27 cellular contexts compared by ENCODE assay signal in the genomic region with DNA sequence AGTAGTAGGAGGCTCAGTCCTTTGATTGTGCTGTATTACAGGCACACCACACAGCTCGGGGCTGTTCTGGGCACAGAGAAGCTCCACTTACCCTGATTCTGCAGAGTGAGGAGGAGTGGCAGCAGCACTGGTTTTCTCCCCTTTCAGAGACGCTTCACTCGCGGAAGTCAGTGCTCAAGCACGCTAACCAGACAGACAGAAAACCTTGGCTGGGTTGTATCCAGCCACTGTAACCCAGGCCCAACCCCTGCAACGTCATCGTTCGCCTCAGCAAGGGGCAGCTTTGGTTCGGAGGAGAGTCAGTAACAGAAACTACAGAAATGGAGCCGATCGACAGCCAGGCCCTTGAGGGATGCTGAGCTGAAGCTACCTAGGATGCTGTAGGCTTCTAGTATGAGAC.
"Had no signal": no experiment of that assay in that cellular context is flagged by ENCODE, and none has a peak within 500 bp of the region (broad histone marks: within the 10 kb centered on the region; RNA-seq: fewer than 3 reads in every experiment).

No MANE protein-coding gene starts in this region.

- H3K27ac ChIP-seq: adrenal gland, cardiac muscle cell, dorsolateral prefrontal cortex, thyroid gland, upper lobe of left lung had no signal

- H3K9me3 ChIP-seq: adrenal gland, left ventricle myocardium inferior, thyroid gland, upper lobe of left lung had no signal

- H3K4me3 ChIP-seq: adrenal gland, cardiac muscle cell, coronary artery, dorsolateral prefrontal cortex, left ventricle myocardium inferior, thyroid gland, upper lobe of left lung had no signal

- ATAC-seq: activated CD4-positive, alpha-beta T cell treated with anti-CD3 and anti-CD28 coated beads for 36 hours; activated CD8-positive, alpha-beta memory T cell treated with anti-CD3 and anti-CD28 coated beads, Interleukin-2, amount 10 ng/mL, durations not matched to agents 7 days and 5 days; activated CD8-positive, alpha-beta T cell treated with anti-CD3 and anti-CD28 coated beads, Interleukin-2, amount 10 ng/mL, durations not matched to agents 7 days and 5 days; naive thymus-derived CD4-positive, alpha-beta T cell; right cardiac atrium; stimulated activated memory B cell treated with anti-CD40 and anti-IgM and Interleukin-4, amounts not matched to agents 10 μg/mL and 1 μg/mL and 100 μg/mL, for 72 hours; stimulated activated naive CD8-positive, alpha-beta T cell treated with anti-CD3 and anti-CD28 coated beads, Interleukin-15, amount 100 ng/mL, for 72 hours; T-cell had no signal

- DNase-seq: activated CD4-positive, alpha-beta T cell treated with anti-CD3 and anti-CD28 coated beads for 36 hours; activated CD4-positive, CD25-positive, alpha-beta regulatory T cell; activated CD8-positive, alpha-beta memory T cell treated with anti-CD3 and anti-CD28 coated beads, Interleukin-2, amount 10 ng/mL, durations not matched to agents 7 days and 5 days; activated CD8-positive, alpha-beta T cell treated with anti-CD3 and anti-CD28 coated beads, Interleukin-2, amount 10 ng/mL, durations not matched to agents 7 days and 5 days; activated effector memory CD4-positive, alpha-beta T cell treated with Interleukin-2 at 50 U/mL for 16 hours; activated naive CD4-positive, alpha-beta T cell treated with anti-CD3 and anti-CD28 coated beads for 36 hours; activated naive CD8-positive, alpha-beta T cell treated with anti-CD3 and anti-CD28 coated beads for 36 hours; adrenal gland; aorta; cerebellar nuclear complex; dorsolateral prefrontal cortex; effector memory CD4-positive, alpha-beta T cell; left ventricle myocardium inferior; mammary epithelial cell; naive thymus-derived CD4-positive, alpha-beta T cell; right cardiac atrium; stimulated activated CD4-positive, alpha-beta T cell treated with anti-CD3 and anti-CD28 coated beads, Interleukin-12 subunit alpha, Interleukin-12 subunit beta, amount 100 ng/mL, for 4 hours; stimulated activated CD4-positive, alpha-beta T cell treated with anti-CD3 and anti-CD28 coated beads, Interleukin-4, amount 100 ng/mL, for 24 hours; stimulated activated naive CD8-positive, alpha-beta T cell treated with anti-CD3 and anti-CD28 coated beads, Interleukin-15, amount 100 ng/mL, for 72 hours; T-cell; thyroid gland; upper lobe of left lung had no signal

- H3K27me3 ChIP-seq: adrenal gland, cardiac muscle cell, dorsolateral prefrontal cortex, thyroid gland, upper lobe of left lung had no signal

- H3K36me3 ChIP-seq: adrenal gland, cardiac muscle cell, left ventricle myocardium inferior, thyroid gland, upper lobe of left lung had no signal

- FAIRE-seq: frontal cortex, islet of Langerhans had no signal
